ENCODE assay signal across 15 cellular contexts in genomic region chr1:235027076-235027861, GRCh38.
DNase-seq lines count a peak whose midpoint lies in the region; ATAC-seq lines count a peak whose summit lies in the region.
"Had no signal": no experiment of that assay in that cellular context is flagged by ENCODE, and none has a peak within 500 bp of the region (broad histone marks: within the 10 kb centered on the region; RNA-seq: fewer than 3 reads in every experiment).

No MANE protein-coding gene starts in this region.

- H3K27ac Mint-ChIP-seq in activated naive CD4-positive, alpha-beta T cell treated with anti-CD3 and anti-CD28 coated beads, Interleukin-2, amount 50 U/mL, for 24 hours, result peak overlapping the region; percentile 32
- H3K27ac Mint-ChIP-seq in activated naive CD4-positive, alpha-beta T cell treated with anti-CD3 and anti-CD28 coated beads, Interleukin-2, amount 50 U/mL, for 72 hours, result peak overlapping the region in 1 of 2 donors; percentile 26
- peak overlapping the region; percentile 2 for H3K27ac Mint-ChIP-seq in stimulated activated memory B cell treated with anti-CD40 and anti-IgM and Interleukin-4, amounts not matched to agents 10 μg/mL and 1 μg/mL and 100 μg/mL, for 72 hours
- H3K27ac Mint-ChIP-seq: B cell had no signal

- H3K36me3 Mint-ChIP-seq in activated naive CD4-positive, alpha-beta T cell treated with anti-CD3 and anti-CD28 coated beads, Interleukin-2, amount 50 U/mL, for 24 hours, result peaks cover 2% of the 10 kb centered on the region
- peaks cover 0 to 29% of the 10 kb centered on the region in 2 donors for H3K36me3 Mint-ChIP-seq in activated naive CD4-positive, alpha-beta T cell treated with anti-CD3 and anti-CD28 coated beads, Interleukin-2, amount 50 U/mL, for 72 hours
- no peaks in the 10 kb centered on the region for H3K36me3 Mint-ChIP-seq in stimulated activated memory B cell treated with anti-CD40 and anti-IgM and Interleukin-4, amounts not matched to agents 10 μg/mL and 1 μg/mL and 100 μg/mL, for 72 hours
- H3K36me3 Mint-ChIP-seq: CD4-positive, alpha-beta memory T cell had no signal

- H3K4me3 Mint-ChIP-seq in activated naive CD4-positive, alpha-beta T cell treated with anti-CD3 and anti-CD28 coated beads, Interleukin-2, amount 50 U/mL, for 24 hours, result no peak overlapping the region
- H3K4me3 Mint-ChIP-seq in stimulated activated memory B cell treated with anti-CD40 and anti-IgM and Interleukin-4, amounts not matched to agents 10 μg/mL and 1 μg/mL and 100 μg/mL, for 72 hours, result no peak overlapping the region
- H3K4me3 Mint-ChIP-seq: B cell; CD4-positive, alpha-beta memory T cell had no signal

- peaks cover 6% of the 10 kb centered on the region for H3K4me1 Mint-ChIP-seq in activated naive CD4-positive, alpha-beta T cell treated with anti-CD3 and anti-CD28 coated beads, Interleukin-2, amount 50 U/mL, for 24 hours
- peaks cover 30% of the 10 kb centered on the region for H3K4me1 Mint-ChIP-seq in stimulated activated memory B cell treated with anti-CD40 and anti-IgM and Interleukin-4, amounts not matched to agents 10 μg/mL and 1 μg/mL and 100 μg/mL, for 72 hours

- no peaks in the 10 kb centered on the region for H3K27me3 Mint-ChIP-seq in activated naive CD4-positive, alpha-beta T cell treated with anti-CD3 and anti-CD28 coated beads, Interleukin-2, amount 50 U/mL, for 24 hours
- no peaks in the 10 kb centered on the region for H3K27me3 Mint-ChIP-seq in stimulated activated memory B cell treated with anti-CD40 and anti-IgM and Interleukin-4, amounts not matched to agents 10 μg/mL and 1 μg/mL and 100 μg/mL, for 72 hours
- H3K27me3 Mint-ChIP-seq: B cell; CD4-positive, alpha-beta memory T cell had no signal

- ATAC-seq in activated naive CD4-positive, alpha-beta T cell treated with anti-CD3 and anti-CD28 coated beads, Interleukin-2, amount 50 U/mL, for 72 hours, result no peak
- ATAC-seq in stimulated activated memory B cell treated with anti-CD40 and anti-IgM and Interleukin-4, amounts not matched to agents 10 μg/mL and 1 μg/mL and 100 μg/mL, for 72 hours, result no peak

- no peak for DNase-seq in activated naive CD4-positive, alpha-beta T cell treated with anti-CD3 and anti-CD28 coated beads, Interleukin-2, amount 50 U/mL, for 72 hours (ENCODE audit: low spot score in 2 of 2)
- DNase-seq in NCI-H524 treated with DMSO at 0.1 percent for 48 hours (lab: John Stamatoyannopoulos, UW), result peak; percentile 8
- DNase-seq in mesenteric fat pad (ENCODE audit: low spot score), result peak; percentile 20
- DNase-seq in stimulated activated CD4-positive, alpha-beta T cell treated with anti-CD3 and anti-CD28 coated beads, Interleukin-1b, Interleukin-23, amount 100 ng/mL, for 48 hours, result no peak
- DNase-seq in NCI-H1092 (lab: John Stamatoyannopoulos, UW), result no peak
- DNase-seq: CD4-positive, alpha-beta memory T cell; DND-41; GF-D8; NCI-H1092 treated with DMSO at 0.1 percent for 48 hours; NCI-H1694 treated with DMSO at 0.1 percent for 48 hours; NCI-H510A; RPMI8226 had no signal

- H3K9me3 Mint-ChIP-seq in activated naive CD4-positive, alpha-beta T cell treated with anti-CD3 and anti-CD28 coated beads, Interleukin-2, amount 50 U/mL, for 24 hours, result no peaks in the 10 kb centered on the region
- peaks cover 4 to 22% of the 10 kb centered on the region in 2 donors for H3K9me3 Mint-ChIP-seq in activated naive CD4-positive, alpha-beta T cell treated with anti-CD3 and anti-CD28 coated beads, Interleukin-2, amount 50 U/mL, for 72 hours
- H3K9me3 Mint-ChIP-seq in stimulated activated memory B cell treated with anti-CD40 and anti-IgM and Interleukin-4, amounts not matched to agents 10 μg/mL and 1 μg/mL and 100 μg/mL, for 72 hours, result peaks cover 3% of the 10 kb centered on the region

Comparison
In these comparisons a context has a peak if more than half of its experiments do, and no peak if none do; other contexts are left out.
1. DNase-seq: peak in NCI-H524 treated with DMSO at 0.1 percent for 48 hours (single experiment) and mesenteric fat pad (single experiment); none in activated naive CD4-positive, alpha-beta T cell treated with anti-CD3 and anti-CD28 coated beads, Interleukin-2, amount 50 U/mL, for 72 hours (0 of 2), stimulated activated CD4-positive, alpha-beta T cell treated with anti-CD3 and anti-CD28 coated beads, Interleukin-1b, Interleukin-23, amount 100 ng/mL, for 48 hours (single experiment) and NCI-H1092 (single experiment).